Comparison of ENCODE assay signal across 1 cellular context in the genomic region with DNA sequence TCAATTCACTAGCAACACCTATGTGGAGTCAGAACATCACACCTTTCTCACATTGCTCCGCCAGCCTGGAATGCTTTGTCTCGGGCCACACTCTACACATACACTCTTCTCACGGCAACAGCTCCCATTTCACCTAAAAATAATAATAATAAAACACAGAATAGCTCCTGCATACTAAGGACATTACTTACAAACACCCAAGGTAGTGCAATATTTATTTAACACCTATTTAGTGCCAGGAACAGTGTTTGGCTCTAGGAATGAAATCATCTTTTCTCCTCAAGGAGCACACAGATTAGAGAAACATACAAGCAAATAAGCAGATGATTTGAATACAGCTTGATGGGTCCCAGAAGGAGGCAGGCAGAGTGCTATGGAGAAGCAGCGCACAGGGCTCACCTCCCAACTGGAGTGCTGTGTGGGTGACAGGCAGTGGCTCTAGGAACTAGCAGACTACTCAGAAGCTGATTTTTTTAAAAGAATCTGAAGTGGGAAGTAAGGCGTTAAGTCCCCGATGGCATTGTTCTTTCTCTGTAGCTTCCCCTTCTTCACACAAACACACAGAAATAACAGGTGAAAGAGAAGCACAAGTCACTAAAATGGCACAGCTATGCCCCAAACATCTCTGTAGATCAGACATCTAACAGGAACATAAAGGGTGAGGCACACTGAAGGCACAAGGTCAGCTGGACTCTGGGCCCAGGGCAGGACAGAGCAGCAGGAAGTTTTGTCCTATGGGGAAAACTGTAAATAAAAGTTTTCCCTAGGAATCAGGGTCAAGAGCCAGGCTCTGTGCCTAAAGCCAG.
TF ChIP-seq lines count a peak whose summit lies in the region.

No MANE protein-coding gene starts in this region.

TF ChIP-seq in H1, 55 proteins besides CTCF, POLR2A, EP300 and RAD21:
- TF ChIP-seq, protein P1, sequence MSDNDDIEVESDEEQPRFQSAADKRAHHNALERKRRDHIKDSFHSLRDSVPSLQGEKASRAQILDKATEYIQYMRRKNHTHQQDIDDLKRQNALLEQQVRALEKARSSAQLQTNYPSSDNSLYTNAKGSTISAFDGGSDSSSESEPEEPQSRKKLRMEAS (IDR thresholded peaks at IDR 0.05): no peak
- no peak for TF ChIP-seq EZH2 (IDR thresholded peaks at IDR 0.05; ENCODE audit: low read depth, low read length, severe bottlenecking)
- no peak for TF ChIP-seq TAF1 (IDR thresholded peaks at IDR 0.05; ENCODE audit: low read depth, low read length)
- no peak for TF ChIP-seq SAP30 (IDR thresholded peaks at IDR 0.05; ENCODE audit: insufficient read depth, insufficient replicate concordance, low read length)
- TF ChIP-seq, protein P2, sequence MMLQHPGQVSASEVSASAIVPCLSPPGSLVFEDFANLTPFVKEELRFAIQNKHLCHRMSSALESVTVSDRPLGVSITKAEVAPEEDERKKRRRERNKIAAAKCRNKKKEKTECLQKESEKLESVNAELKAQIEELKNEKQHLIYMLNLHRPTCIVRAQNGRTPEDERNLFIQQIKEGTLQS (IDR thresholded peaks at IDR 0.05; ENCODE audit: insufficient read depth, low read depth, low read length): no peak
- TF ChIP-seq KDM5A (IDR thresholded peaks at IDR 0.05; ENCODE audit: low read length): no peak
- no peak for TF ChIP-seq BACH1 (IDR thresholded peaks at IDR 0.05; ENCODE audit: low read length)
- no peak for TF ChIP-seq CHD2 (IDR thresholded peaks at IDR 0.05; ENCODE audit: low read length)
- no peak for TF ChIP-seq RXRA (IDR thresholded peaks at IDR 0.05; ENCODE audit: insufficient read depth, low read depth, low read length)
- no peak for TF ChIP-seq BRCA1 (IDR thresholded peaks at IDR 0.05; ENCODE audit: low read depth, low read length)
- TF ChIP-seq ASH2L (IDR thresholded peaks at IDR 0.05; ENCODE audit: low read length): no peak
- TF ChIP-seq TCF12 (IDR thresholded peaks at IDR 0.05; ENCODE audit: low read depth, low read length): no peak
- TF ChIP-seq JUN (IDR thresholded peaks at IDR 0.05; ENCODE audit: low read depth, low read length): no peak
- no peak for TF ChIP-seq TEAD4 (IDR thresholded peaks at IDR 0.05; ENCODE audit: low read depth, low read length)
- no peak for TF ChIP-seq CHD1 (IDR thresholded peaks at IDR 0.05; ENCODE audit: low read depth, low read length)
- TF ChIP-seq CTBP2 (IDR thresholded peaks at IDR 0.05; ENCODE audit: borderline replicate concordance, insufficient read depth, insufficient read length, low read length): no peak
